In the genomic region with DNA sequence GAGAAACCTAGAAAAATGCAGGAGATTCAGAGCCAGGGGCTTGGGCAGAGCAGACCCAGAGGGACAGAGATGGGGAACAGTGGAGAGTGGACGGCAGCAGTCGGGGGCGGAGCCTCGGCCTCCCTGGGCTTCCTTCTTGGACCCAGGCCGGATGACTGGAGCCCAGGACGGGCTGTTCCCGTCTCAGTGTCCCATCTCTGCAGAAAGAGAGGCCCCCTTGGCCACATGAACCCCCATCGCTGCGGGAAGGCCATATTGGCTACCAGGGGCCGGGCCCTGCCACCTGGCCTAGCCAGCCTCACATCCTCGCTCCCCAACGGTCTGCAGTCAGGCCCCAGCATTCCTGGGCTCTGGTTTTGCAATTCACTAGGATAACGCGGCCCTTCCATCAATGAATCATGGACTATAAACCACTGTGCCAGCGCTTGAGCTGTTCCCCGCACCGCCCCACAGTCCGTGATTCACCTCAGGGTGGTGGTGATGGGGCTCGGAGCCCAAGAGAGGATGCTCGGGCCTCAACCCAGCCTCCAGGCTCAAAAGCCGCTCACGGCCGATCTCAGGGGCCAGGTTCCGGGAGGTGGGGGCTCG, we compare ENCODE assay signal across 8 cellular contexts.
A peak's percentile ranks its signal among the peaks of the same experiment; 100 is the strongest.
DNase-seq lines count a peak whose midpoint lies in the region; ATAC-seq, FAIRE-seq and TF ChIP-seq lines count a peak whose summit lies in the region.

No MANE protein-coding gene starts in this region.

- H3K36me3 ChIP-seq in pancreas (no peaks in the 10 kb centered on the region), HAP-1 (replicated peaks) (peaks cover 2% of the 10 kb centered on the region; the same call in 1 of the 2 replicates)

- in situ Hi-C loops in HAP-1 (cut with MboI; ENCODE audit: low sequenced_read_pairs), result no loop called here

- CTCF ChIA-PET in CD4-positive, alpha-beta T cell (lab: Charles Lee), result no interaction called here

- no peak overlapping the region for H3K27ac Mint-ChIP-seq in CD4-positive, alpha-beta T cell

- DNase-seq in AG09319 (ENCODE audit: extremely low read depth, low read depth) (peak; percentile 71), RKO (ENCODE audit: low spot score) (peak; percentile 27), fibroblast of gingiva (ENCODE audit: low read depth) (peak; percentile 86), pancreas (no peak), HAP-1 (ENCODE audit: low spot score in 2 of 2) (no peak)
- DNase-seq in activated effector memory CD4-positive, alpha-beta T cell treated with Interleukin-2 at 50 U/mL for 16 hours, result no peak
- no peak for DNase-seq in CD4-positive, alpha-beta T cell

- POLR2A ChIA-PET in CD4-positive, alpha-beta T cell (lab: Charles Lee), result no interaction called here

- ATAC-seq in pancreas, result peak in 3 of 4 donors; percentile 14 to 24 (median 19)
- no peak for ATAC-seq in GM18517 (IDR thresholded peaks at IDR 0.05; ENCODE audit: unreplicated experiment)
- ATAC-seq in CD4-positive, alpha-beta T cell (ENCODE audit: poor library complexity), result no peak

- H3K4me1 ChIP-seq in pancreas (peaks cover 0 to 11% (median 7%) of the 10 kb centered on the region in 3 donors), HAP-1 (no peaks in the 10 kb centered on the region)

- no peak overlapping the region for H3K4me3 Mint-ChIP-seq in CD4-positive, alpha-beta T cell

- H3K4me1 Mint-ChIP-seq in CD4-positive, alpha-beta T cell (ENCODE audit: low read depth), result no peaks in the 10 kb centered on the region

- no peak for TF ChIP-seq CTCF in AG09319 (IDR thresholded peaks at IDR 0.05; ENCODE audit: low read depth, low read length)
- no peak for TF ChIP-seq CTCF in pancreas (IDR thresholded peaks at IDR 0.05)
- no peak for TF ChIP-seq CTCF in CD4-positive, alpha-beta T cell (IDR thresholded peaks at IDR 0.05)

- peaks cover 38% of the 10 kb centered on the region for H3K36me3 Mint-ChIP-seq in CD4-positive, alpha-beta T cell (ENCODE audit: low read depth)

- H3K4me3 ChIP-seq in pancreas (no peak overlapping the region), HAP-1 (no peak overlapping the region)

- H3K27me3 ChIP-seq in pancreas (no peaks in the 10 kb centered on the region), HAP-1 (ENCODE audit: low read depth) (no peaks in the 10 kb centered on the region)
- H3K27me3 ChIP-seq in CD4-positive, alpha-beta T cell (ENCODE audit: control insufficient read depth, insufficient read depth, low read length), result no peaks in the 10 kb centered on the region

- WGBS in pancreas, 2 donors, result 87 to 91% methylated on average over 25 of the region's 25 CpGs

- intact Hi-C loops in pancreas (cut with DNase I), result no loop called here
- intact Hi-C loops in CD4-positive, alpha-beta T cell (cut with DNase I, micrococcal nuclease), result no loop called here

- no peak for FAIRE-seq in pancreas (lab: Jason Lieb, UNC)

- peak overlapping the region in 1 of 4 donors; percentile 12 for H3K27ac ChIP-seq in pancreas
- no peak overlapping the region for H3K27ac ChIP-seq in CD4-positive, alpha-beta T cell (ENCODE audit: low read depth, low read length)

- H3K27me3 Mint-ChIP-seq in CD4-positive, alpha-beta T cell, result no peaks in the 10 kb centered on the region

- no peaks in the 10 kb centered on the region for H3K9me3 Mint-ChIP-seq in CD4-positive, alpha-beta T cell

- H3K9me3 ChIP-seq in pancreas, result no peaks in the 10 kb centered on the region
- H3K9me3 ChIP-seq in HAP-1, result no peaks in the 10 kb centered on the region
- no peaks in the 10 kb centered on the region for H3K9me3 ChIP-seq in CD4-positive, alpha-beta T cell (ENCODE audit: control insufficient read depth, low read length)

Comparison
In these comparisons a context has a peak if more than half of its experiments do, and no peak if none do; other contexts are left out.
1. DNase-seq: peak in AG09319 (single experiment), RKO (single experiment) and fibroblast of gingiva (single experiment); none in pancreas (0 of 6), HAP-1 (0 of 2), activated effector memory CD4-positive, alpha-beta T cell treated with Interleukin-2 at 50 U/mL for 16 hours (single experiment) and CD4-positive, alpha-beta T cell (0 of 10).
2. ATAC-seq: peak in pancreas (3 of 4); none in GM18517 (single experiment) and CD4-positive, alpha-beta T cell (single experiment).